ENCODE assay signal across 3 cellular contexts in the genomic region with DNA sequence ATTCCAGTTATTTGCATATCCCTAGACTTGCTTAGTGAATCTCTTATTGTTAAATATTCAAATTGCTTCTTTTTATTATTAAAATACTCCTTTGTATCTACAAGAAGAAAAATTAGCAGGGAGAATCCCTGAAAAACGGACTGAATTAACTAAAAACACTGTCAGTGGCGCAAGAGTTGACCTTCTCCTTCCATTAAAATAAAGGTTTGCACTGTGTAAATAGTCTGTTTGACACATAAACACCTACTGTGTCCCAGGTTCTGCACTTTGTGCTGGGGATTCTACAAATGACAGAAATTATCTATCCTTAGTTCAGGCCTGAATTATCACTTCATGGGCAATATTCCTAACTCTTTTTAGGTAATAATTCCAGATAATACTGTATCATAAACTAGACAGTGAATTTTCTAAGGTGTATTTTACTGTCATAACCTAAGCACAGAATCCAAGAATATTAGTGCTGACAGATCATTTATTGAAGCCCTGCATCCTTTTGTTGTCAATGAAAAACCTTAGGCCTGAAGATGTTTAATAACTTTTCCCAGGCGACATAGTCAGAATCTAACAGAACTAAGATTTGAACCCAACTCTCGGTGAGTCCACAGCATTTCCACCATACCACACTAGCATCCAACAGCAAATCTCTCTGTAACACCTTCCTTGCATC.
A peak's percentile ranks its signal among the peaks of the same experiment; 100 is the strongest.
TF ChIP-seq lines count a peak whose summit lies in the region.

No MANE protein-coding gene starts in this region.

TF ChIP-seq in IMR-90, 13 proteins besides CTCF, POLR2A, EP300 and RAD21:
- TF ChIP-seq MAFK (IDR thresholded peaks at IDR 0.05; ENCODE audit: low read depth, low read length), result peak; percentile 45
- no peak for TF ChIP-seq CHD1 (IDR thresholded peaks at IDR 0.05; ENCODE audit: low read depth, low read length)
TF ChIP-seq in IMR-90: peak in this region for 1.

TF ChIP-seq in K562, 482 proteins besides CTCF, POLR2A, EP300 and RAD21:
- 0 out of 2 replicates have a peak, but pooled peaks have one; percentile 19 for TF ChIP-seq MAFG (tag; conservative IDR thresholded peaks at IDR 0.05)
- TF ChIP-seq U2AF1 (optimal IDR thresholded peaks at IDR 0.05; ENCODE audit: low read depth, low read length), result no peak
- no peak for TF ChIP-seq ZNF354B (CRISPR knock-in tag; IDR thresholded peaks at IDR 0.05)
- TF ChIP-seq ZNF316 (IDR thresholded peaks at IDR 0.05), result peak; percentile 44; the same call in 1 of the 2 replicates
- no peak for TF ChIP-seq TFAM (CRISPR knock-in tag; conservative IDR thresholded peaks at IDR 0.05)

TF ChIP-seq in HepG2, 621 proteins besides CTCF, POLR2A, EP300 and RAD21 (continues in another document):
- no peak for TF ChIP-seq BORCS8-MEF2B (CRISPR knock-in tag; IDR thresholded peaks at IDR 0.05)
- TF ChIP-seq, protein P1, sequence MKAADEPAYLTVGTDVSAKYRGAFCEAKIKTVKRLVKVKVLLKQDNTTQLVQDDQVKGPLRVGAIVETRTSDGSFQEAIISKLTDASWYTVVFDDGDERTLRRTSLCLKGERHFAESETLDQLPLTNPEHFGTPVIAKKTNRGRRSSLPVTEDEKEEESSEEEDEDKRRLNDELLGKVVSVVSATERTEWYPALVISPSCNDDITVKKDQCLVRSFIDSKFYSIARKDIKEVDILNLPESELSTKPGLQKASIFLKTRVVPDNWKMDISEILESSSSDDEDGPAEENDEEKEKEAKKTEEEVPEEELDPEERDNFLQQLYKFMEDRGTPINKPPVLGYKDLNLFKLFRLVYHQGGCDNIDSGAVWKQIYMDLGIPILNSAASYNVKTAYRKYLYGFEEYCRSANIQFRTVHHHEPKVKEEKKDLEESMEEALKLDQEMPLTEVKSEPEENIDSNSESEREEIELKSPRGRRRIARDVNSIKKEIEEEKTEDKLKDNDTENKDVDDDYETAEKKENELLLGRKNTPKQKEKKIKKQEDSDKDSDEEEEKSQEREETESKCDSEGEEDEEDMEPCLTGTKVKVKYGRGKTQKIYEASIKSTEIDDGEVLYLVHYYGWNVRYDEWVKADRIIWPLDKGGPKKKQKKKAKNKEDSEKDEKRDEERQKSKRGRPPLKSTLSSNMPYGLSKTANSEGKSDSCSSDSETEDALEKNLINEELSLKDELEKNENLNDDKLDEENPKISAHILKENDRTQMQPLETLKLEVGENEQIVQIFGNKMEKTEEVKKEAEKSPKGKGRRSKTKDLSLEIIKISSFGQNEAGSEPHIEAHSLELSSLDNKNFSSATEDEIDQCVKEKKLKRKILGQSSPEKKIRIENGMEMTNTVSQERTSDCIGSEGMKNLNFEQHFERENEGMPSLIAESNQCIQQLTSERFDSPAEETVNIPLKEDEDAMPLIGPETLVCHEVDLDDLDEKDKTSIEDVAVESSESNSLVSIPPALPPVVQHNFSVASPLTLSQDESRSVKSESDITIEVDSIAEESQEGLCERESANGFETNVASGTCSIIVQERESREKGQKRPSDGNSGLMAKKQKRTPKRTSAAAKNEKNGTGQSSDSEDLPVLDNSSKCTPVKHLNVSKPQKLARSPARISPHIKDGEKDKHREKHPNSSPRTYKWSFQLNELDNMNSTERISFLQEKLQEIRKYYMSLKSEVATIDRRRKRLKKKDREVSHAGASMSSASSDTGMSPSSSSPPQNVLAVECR (CRISPR knock-in tag; IDR thresholded peaks at IDR 0.05; ENCODE audit: borderline replicate concordance), result no peak
- TF ChIP-seq, protein P2, sequence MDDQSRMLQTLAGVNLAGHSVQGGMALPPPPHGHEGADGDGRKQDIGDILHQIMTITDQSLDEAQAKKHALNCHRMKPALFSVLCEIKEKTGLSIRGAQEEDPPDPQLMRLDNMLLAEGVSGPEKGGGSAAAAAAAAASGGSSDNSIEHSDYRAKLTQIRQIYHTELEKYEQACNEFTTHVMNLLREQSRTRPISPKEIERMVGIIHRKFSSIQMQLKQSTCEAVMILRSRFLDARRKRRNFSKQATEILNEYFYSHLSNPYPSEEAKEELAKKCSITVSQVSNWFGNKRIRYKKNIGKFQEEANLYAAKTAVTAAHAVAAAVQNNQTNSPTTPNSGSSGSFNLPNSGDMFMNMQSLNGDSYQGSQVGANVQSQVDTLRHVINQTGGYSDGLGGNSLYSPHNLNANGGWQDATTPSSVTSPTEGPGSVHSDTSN (CRISPR knock-in tag; IDR thresholded peaks at IDR 0.05; ENCODE audit: borderline replicate concordance), result no peak
- no peak for TF ChIP-seq NFKB2 (CRISPR knock-in tag; IDR thresholded peaks at IDR 0.05; ENCODE audit: borderline replicate concordance)
- TF ChIP-seq, protein P3, sequence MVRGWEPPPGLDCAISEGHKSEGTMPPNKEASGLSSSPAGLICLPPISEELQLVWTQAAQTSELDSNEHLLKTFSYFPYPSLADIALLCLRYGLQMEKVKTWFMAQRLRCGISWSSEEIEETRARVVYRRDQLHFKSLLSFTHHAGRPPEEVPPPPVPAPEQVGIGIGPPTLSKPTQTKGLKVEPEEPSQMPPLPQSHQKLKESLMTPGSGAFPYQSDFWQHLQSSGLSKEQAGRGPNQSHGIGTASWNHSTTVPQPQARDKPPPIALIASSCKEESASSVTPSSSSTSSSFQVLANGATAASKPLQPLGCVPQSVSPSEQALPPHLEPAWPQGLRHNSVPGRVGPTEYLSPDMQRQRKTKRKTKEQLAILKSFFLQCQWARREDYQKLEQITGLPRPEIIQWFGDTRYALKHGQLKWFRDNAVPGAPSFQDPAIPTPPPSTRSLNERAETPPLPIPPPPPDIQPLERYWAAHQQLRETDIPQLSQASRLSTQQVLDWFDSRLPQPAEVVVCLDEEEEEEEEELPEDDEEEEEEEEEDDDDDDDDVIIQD (CRISPR knock-in tag; IDR thresholded peaks at IDR 0.05; ENCODE audit: low read depth), result peak; percentile 51; the same call in 1 of the 2 replicates
- no peak for TF ChIP-seq ZNF329 (CRISPR knock-in tag; IDR thresholded peaks at IDR 0.05; ENCODE audit: low read depth)
- TF ChIP-seq ZFP36L1 (CRISPR knock-in tag; IDR thresholded peaks at IDR 0.05), result no peak
- TF ChIP-seq NFKBIZ (CRISPR knock-in tag; IDR thresholded peaks at IDR 0.05), result no peak
- TF ChIP-seq ZNF350 (CRISPR knock-in tag; IDR thresholded peaks at IDR 0.05; ENCODE audit: borderline replicate concordance, low read depth), result no peak
- TF ChIP-seq, protein P4, sequence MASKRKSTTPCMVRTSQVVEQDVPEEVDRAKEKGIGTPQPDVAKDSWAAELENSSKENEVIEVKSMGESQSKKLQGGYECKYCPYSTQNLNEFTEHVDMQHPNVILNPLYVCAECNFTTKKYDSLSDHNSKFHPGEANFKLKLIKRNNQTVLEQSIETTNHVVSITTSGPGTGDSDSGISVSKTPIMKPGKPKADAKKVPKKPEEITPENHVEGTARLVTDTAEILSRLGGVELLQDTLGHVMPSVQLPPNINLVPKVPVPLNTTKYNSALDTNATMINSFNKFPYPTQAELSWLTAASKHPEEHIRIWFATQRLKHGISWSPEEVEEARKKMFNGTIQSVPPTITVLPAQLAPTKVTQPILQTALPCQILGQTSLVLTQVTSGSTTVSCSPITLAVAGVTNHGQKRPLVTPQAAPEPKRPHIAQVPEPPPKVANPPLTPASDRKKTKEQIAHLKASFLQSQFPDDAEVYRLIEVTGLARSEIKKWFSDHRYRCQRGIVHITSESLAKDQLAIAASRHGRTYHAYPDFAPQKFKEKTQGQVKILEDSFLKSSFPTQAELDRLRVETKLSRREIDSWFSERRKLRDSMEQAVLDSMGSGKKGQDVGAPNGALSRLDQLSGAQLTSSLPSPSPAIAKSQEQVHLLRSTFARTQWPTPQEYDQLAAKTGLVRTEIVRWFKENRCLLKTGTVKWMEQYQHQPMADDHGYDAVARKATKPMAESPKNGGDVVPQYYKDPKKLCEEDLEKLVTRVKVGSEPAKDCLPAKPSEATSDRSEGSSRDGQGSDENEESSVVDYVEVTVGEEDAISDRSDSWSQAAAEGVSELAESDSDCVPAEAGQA (IDR thresholded peaks at IDR 0.05; ENCODE audit: low read depth), result no peak
- TF ChIP-seq, protein P4 (CRISPR knock-in tag; IDR thresholded peaks at IDR 0.05; ENCODE audit: borderline replicate concordance), result no peak
- TF ChIP-seq SNRNP70 (IDR thresholded peaks at IDR 0.05; ENCODE audit: low read depth, low read length), result no peak
- no peak for TF ChIP-seq ZNF251 (CRISPR knock-in tag; IDR thresholded peaks at IDR 0.05)
- no peak for TF ChIP-seq STAG1 (CRISPR knock-in tag; IDR thresholded peaks at IDR 0.05)
- no peak for TF ChIP-seq ZNF768 (CRISPR knock-in tag; IDR thresholded peaks at IDR 0.05)
- no peak for TF ChIP-seq ZNF670 (CRISPR knock-in tag; IDR thresholded peaks at IDR 0.05; ENCODE audit: borderline replicate concordance)
- TF ChIP-seq, protein P5, sequence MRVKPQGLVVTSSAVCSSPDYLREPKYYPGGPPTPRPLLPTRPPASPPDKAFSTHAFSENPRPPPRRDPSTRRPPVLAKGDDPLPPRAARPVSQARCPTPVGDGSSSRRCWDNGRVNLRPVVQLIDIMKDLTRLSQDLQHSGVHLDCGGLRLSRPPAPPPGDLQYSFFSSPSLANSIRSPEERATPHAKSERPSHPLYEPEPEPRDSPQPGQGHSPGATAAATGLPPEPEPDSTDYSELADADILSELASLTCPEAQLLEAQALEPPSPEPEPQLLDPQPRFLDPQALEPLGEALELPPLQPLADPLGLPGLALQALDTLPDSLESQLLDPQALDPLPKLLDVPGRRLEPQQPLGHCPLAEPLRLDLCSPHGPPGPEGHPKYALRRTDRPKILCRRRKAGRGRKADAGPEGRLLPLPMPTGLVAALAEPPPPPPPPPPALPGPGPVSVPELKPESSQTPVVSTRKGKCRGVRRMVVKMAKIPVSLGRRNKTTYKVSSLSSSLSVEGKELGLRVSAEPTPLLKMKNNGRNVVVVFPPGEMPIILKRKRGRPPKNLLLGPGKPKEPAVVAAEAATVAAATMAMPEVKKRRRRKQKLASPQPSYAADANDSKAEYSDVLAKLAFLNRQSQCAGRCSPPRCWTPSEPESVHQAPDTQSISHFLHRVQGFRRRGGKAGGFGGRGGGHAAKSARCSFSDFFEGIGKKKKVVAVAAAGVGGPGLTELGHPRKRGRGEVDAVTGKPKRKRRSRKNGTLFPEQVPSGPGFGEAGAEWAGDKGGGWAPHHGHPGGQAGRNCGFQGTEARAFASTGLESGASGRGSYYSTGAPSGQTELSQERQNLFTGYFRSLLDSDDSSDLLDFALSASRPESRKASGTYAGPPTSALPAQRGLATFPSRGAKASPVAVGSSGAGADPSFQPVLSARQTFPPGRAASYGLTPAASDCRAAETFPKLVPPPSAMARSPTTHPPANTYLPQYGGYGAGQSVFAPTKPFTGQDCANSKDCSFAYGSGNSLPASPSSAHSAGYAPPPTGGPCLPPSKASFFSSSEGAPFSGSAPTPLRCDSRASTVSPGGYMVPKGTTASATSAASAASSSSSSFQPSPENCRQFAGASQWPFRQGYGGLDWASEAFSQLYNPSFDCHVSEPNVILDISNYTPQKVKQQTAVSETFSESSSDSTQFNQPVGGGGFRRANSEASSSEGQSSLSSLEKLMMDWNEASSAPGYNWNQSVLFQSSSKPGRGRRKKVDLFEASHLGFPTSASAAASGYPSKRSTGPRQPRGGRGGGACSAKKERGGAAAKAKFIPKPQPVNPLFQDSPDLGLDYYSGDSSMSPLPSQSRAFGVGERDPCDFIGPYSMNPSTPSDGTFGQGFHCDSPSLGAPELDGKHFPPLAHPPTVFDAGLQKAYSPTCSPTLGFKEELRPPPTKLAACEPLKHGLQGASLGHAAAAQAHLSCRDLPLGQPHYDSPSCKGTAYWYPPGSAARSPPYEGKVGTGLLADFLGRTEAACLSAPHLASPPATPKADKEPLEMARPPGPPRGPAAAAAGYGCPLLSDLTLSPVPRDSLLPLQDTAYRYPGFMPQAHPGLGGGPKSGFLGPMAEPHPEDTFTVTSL (CRISPR knock-in tag; IDR thresholded peaks at IDR 0.05; ENCODE audit: borderline replicate concordance), result peak; percentile 91
- no peak for TF ChIP-seq GZF1 (CRISPR knock-in tag; IDR thresholded peaks at IDR 0.05)
- no peak for TF ChIP-seq ZKSCAN8 (CRISPR knock-in tag; IDR thresholded peaks at IDR 0.05; ENCODE audit: borderline replicate concordance)
- TF ChIP-seq HNF4G (IDR thresholded peaks at IDR 0.05; ENCODE audit: borderline replicate concordance, low read depth, low read length), result peak; percentile 26; the same call in 1 of the 2 replicates
- no peak for TF ChIP-seq HNF4G (CRISPR knock-in tag; IDR thresholded peaks at IDR 0.05; ENCODE audit: borderline replicate concordance, low read depth)
- no peak for TF ChIP-seq ZNF83 (CRISPR knock-in tag; IDR thresholded peaks at IDR 0.05; ENCODE audit: borderline replicate concordance)
- TF ChIP-seq MED13 (CRISPR knock-in tag; IDR thresholded peaks at IDR 0.05), result no peak
- TF ChIP-seq CEBPB (IDR thresholded peaks at IDR 0.05; ENCODE audit: borderline replicate concordance, low read depth, low read length), result peak; percentile 74; the same call in 1 of the 2 replicates
- no peak for TF ChIP-seq POLR2AphosphoS2 (IDR thresholded peaks at IDR 0.05; ENCODE audit: low read depth, low read length)
- TF ChIP-seq, protein P6, sequence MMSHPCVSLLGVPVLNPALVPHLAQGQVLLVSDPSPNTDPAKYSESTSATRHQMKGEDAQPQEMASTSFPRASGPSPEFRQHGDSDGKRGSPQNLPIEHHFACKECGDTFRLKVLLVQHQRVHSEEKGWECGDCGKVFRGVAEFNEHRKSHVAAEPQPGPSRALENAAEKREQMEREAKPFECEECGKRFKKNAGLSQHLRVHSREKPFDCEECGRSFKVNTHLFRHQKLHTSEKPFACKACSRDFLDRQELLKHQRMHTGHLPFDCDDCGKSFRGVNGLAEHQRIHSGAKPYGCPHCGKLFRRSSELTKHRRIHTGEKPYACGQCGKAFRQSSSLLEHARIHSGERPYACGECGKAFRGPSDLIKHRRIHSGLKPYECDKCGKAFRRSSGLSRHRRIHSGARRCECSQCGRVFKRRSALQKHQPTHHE (CRISPR knock-in tag; IDR thresholded peaks at IDR 0.05; ENCODE audit: borderline replicate concordance), result no peak
- no peak for TF ChIP-seq ZKSCAN5 (CRISPR knock-in tag; IDR thresholded peaks at IDR 0.05)
- TF ChIP-seq KLF12 (CRISPR knock-in tag; IDR thresholded peaks at IDR 0.05; ENCODE audit: borderline replicate concordance), result no peak
- TF ChIP-seq SIX1 (CRISPR knock-in tag; IDR thresholded peaks at IDR 0.05; ENCODE audit: borderline replicate concordance), result no peak
- no peak for TF ChIP-seq ZBTB38 (CRISPR knock-in tag; IDR thresholded peaks at IDR 0.05)
- TF ChIP-seq ZNF24 (IDR thresholded peaks at IDR 0.05), result no peak
- no peak for TF ChIP-seq CREM (IDR thresholded peaks at IDR 0.05)
- TF ChIP-seq CREM (CRISPR knock-in tag; IDR thresholded peaks at IDR 0.05), result no peak
- TF ChIP-seq TAF15 (IDR thresholded peaks at IDR 0.05; ENCODE audit: low read depth, low read length, poor library complexity, severe bottlenecking), result no peak
